In the genomic region with DNA sequence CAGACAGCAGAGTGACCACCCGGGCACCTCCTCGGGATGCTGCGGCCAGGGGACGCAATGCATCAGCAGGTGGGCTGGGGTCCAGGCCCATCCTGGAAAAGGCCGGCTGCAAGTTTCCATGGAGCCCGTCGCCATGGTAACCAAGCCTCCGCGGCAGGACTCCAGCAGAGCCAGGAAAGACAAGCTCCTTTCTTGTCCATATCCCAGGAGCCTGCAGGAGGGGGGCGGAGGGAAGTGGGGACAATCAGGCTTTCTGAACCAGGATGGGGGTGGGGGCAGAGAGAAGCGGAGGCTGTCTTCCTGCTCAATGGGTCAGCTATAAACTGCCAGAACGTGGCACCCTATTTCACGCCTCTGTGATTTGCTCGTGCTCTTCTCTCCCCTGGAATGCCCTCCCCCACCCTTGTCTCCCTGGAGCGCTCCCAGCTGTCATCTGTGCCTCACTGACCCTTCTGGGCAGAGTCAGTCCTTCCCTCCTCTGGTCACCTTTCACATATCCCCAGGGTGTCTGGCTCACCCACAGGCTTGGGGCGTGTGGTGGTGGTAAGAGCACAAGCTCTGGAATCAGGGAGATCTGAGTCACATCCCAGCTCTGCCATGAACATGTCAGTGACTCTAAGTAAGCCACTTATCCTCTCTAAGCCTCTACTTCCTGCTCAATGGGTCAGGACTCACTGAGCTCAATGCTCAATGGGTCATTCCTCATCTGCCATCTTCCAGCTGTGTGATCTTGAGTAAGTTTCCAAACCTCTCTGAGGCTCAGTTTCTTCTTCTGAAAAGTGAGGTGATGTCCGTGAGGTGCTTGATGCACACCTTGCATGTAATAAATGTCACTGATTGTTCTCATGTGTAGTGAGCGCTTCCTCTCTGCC, we compare ENCODE assay signal across 1 cellular context.
A peak's percentile ranks its signal among the peaks of the same experiment; 100 is the strongest.
TF ChIP-seq lines count a peak whose summit lies in the region.

No MANE protein-coding gene starts in this region.

TF ChIP-seq in SK-N-SH, 30 proteins besides CTCF, POLR2A, EP300 and RAD21 (continued from another document):
- TF ChIP-seq SIN3A (IDR thresholded peaks at IDR 0.05; ENCODE audit: borderline replicate concordance, low read depth, low read length) (no peak), GABPA (IDR thresholded peaks at IDR 0.05; ENCODE audit: low read depth) (no peak), SMC3 (IDR thresholded peaks at IDR 0.05; ENCODE audit: low read depth, low read length) (no peak), POLR2AphosphoS5 (IDR thresholded peaks at IDR 0.05; ENCODE audit: low read depth, low read length) (no peak), TEAD4 (IDR thresholded peaks at IDR 0.05; ENCODE audit: borderline replicate concordance, insufficient read depth) (no peak), FOXJ3 (CRISPR knock-in tag; IDR thresholded peaks at IDR 0.05) (no peak), RXRA (IDR thresholded peaks at IDR 0.05; ENCODE audit: borderline replicate concordance, low read depth) (no peak), RCOR1 (IDR thresholded peaks at IDR 0.05; ENCODE audit: low read length) (no peak), FOXM1 (IDR thresholded peaks at IDR 0.05; ENCODE audit: low read depth) (no peak), EZH2phosphoT487 (IDR thresholded peaks at IDR 0.05; ENCODE audit: borderline replicate concordance, low read depth) (no peak), ELF1 (IDR thresholded peaks at IDR 0.05) (no peak), JUND (IDR thresholded peaks at IDR 0.05) (no peak), CHD2 (IDR thresholded peaks at IDR 0.05; ENCODE audit: low read length, partially characterized antibody) (no peak)
- TF ChIP-seq, protein P1, sequence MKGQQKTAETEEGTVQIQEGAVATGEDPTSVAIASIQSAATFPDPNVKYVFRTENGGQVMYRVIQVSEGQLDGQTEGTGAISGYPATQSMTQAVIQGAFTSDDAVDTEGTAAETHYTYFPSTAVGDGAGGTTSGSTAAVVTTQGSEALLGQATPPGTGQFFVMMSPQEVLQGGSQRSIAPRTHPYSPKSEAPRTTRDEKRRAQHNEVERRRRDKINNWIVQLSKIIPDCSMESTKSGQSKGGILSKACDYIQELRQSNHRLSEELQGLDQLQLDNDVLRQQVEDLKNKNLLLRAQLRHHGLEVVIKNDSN (IDR thresholded peaks at IDR 0.05; ENCODE audit: borderline replicate concordance, low read depth) = no peak
- TF ChIP-seq, protein P2, sequence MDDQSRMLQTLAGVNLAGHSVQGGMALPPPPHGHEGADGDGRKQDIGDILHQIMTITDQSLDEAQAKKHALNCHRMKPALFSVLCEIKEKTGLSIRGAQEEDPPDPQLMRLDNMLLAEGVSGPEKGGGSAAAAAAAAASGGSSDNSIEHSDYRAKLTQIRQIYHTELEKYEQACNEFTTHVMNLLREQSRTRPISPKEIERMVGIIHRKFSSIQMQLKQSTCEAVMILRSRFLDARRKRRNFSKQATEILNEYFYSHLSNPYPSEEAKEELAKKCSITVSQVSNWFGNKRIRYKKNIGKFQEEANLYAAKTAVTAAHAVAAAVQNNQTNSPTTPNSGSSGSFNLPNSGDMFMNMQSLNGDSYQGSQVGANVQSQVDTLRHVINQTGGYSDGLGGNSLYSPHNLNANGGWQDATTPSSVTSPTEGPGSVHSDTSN (IDR thresholded peaks at IDR 0.05) = 0 out of 2 replicates have a peak, but pooled peaks have one; percentile 5
- TF ChIP-seq, protein P3, sequence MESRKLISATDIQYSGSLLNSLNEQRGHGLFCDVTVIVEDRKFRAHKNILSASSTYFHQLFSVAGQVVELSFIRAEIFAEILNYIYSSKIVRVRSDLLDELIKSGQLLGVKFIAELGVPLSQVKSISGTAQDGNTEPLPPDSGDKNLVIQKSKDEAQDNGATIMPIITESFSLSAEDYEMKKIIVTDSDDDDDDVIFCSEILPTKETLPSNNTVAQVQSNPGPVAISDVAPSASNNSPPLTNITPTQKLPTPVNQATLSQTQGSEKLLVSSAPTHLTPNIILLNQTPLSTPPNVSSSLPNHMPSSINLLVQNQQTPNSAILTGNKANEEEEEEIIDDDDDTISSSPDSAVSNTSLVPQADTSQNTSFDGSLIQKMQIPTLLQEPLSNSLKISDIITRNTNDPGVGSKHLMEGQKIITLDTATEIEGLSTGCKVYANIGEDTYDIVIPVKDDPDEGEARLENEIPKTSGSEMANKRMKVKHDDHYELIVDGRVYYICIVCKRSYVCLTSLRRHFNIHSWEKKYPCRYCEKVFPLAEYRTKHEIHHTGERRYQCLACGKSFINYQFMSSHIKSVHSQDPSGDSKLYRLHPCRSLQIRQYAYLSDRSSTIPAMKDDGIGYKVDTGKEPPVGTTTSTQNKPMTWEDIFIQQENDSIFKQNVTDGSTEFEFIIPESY (IDR thresholded peaks at IDR 0.05; ENCODE audit: borderline replicate concordance, low read depth) = no peak
- TF ChIP-seq, protein P4, sequence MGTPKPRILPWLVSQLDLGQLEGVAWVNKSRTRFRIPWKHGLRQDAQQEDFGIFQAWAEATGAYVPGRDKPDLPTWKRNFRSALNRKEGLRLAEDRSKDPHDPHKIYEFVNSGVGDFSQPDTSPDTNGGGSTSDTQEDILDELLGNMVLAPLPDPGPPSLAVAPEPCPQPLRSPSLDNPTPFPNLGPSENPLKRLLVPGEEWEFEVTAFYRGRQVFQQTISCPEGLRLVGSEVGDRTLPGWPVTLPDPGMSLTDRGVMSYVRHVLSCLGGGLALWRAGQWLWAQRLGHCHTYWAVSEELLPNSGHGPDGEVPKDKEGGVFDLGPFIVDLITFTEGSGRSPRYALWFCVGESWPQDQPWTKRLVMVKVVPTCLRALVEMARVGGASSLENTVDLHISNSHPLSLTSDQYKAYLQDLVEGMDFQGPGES (IDR thresholded peaks at IDR 0.05; ENCODE audit: low read depth, low read length) = no peak
- TF ChIP-seq, protein P5, sequence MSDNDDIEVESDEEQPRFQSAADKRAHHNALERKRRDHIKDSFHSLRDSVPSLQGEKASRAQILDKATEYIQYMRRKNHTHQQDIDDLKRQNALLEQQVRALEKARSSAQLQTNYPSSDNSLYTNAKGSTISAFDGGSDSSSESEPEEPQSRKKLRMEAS (IDR thresholded peaks at IDR 0.05; ENCODE audit: low read depth) = 0 out of 2 replicates have a peak, but pooled peaks have one; percentile 25
TF ChIP-seq in SK-N-SH: peak in this region for 5.
